In the genomic region with DNA sequence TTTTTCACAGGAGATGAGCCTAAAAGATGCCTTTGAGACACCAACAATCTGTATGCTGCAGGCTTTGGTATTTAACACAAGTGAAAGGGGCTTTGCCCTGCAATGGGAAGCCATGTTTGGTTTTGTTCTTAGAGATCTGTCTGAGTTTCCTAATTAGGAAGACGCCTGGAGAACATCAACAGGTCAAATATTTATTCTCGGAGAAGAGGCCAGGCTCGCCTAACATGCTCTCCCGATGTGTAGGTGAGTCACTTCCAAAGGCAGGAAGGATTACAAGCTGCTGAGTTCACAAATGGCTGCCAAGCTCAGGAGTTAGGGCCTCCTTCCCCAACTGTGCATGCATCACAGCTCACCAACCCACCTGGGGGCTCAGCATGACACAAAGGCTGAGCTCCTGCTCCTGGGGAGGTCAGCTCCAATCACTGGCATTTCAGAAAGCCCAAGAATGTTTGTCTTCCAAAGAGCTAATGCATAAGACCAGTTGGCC, we compare ENCODE assay signal across 8 cellular contexts.
DNase-seq lines count a peak whose midpoint lies in the region; ATAC-seq and TF ChIP-seq lines count a peak whose summit lies in the region.

No MANE protein-coding gene starts in this region.

- DNase-seq in EH (ENCODE audit: low read depth) = peak; percentile 82
- DNase-seq in RWPE1 (ENCODE audit: low spot score) = peak; percentile 44
- DNase-seq in fibroblast of lung (ENCODE audit: low read depth in 2 of 2) = peak; percentile 68 to 90
- peak; percentile 27 for DNase-seq in osteoblast (ENCODE audit: insufficient read length, low spot score, missing footprints)
- no peak for DNase-seq in sciatic nerve (ENCODE audit: low spot score)
- no peak for DNase-seq in NCI-H2029 (lab: John Stamatoyannopoulos, UW)
- no peak for DNase-seq in SW 1271 (lab: John Stamatoyannopoulos, UW)
- DNase-seq in GM10266 (ENCODE audit: extremely low spot score) = no peak

- intact Hi-C loops in sciatic nerve (cut with DNase I) = no loop called here

- peak overlapping the region; percentile 42 for H3K4me2 ChIP-seq in fibroblast of lung (ENCODE audit: extremely low read depth, insufficient read depth, low read length)
- peak overlapping the region; percentile 49 for H3K4me2 ChIP-seq in osteoblast (ENCODE audit: insufficient read depth, low read length)

- H3K4me3 ChIP-seq in fibroblast of lung (replicated peaks in 1 of 4; ENCODE audit: control extremely low read depth in 1 of 4, insufficient read depth in 1 of 4, low read depth in 3 of 4, low read length in 4 of 4) = no peak overlapping the region
- peak overlapping the region; percentile 8 for H3K4me3 ChIP-seq in osteoblast (ENCODE audit: insufficient read depth, low read length)

- POLR2A ChIA-PET in RWPE1 (lab: Yijun Ruan, JAX; ENCODE audit: low non-redundant PET) = no interaction called here

- H3K9me3 ChIP-seq in fibroblast of lung (ENCODE audit: control insufficient read depth, insufficient read depth, low read depth, low read length) (no peaks in the 10 kb centered on the region), osteoblast (ENCODE audit: low read depth, low read length) (no peaks in the 10 kb centered on the region)

- no peak for TF ChIP-seq CTCF in RWPE1 (conservative IDR thresholded peaks at IDR 0.05; ENCODE audit: low read depth)
- no peak for TF ChIP-seq CTCF in fibroblast of lung (conservative IDR thresholded peaks at IDR 0.05 in 1 of 2, IDR thresholded peaks at IDR 0.05 in 1 of 2; ENCODE audit: low read depth in 1 of 2, low read length in 2 of 2)
- TF ChIP-seq CTCF in osteoblast (IDR thresholded peaks at IDR 0.05; ENCODE audit: extremely low read depth, low read depth, low read length) = no peak
- no peak for TF ChIP-seq CTCF in GM10266 (IDR thresholded peaks at IDR 0.05; ENCODE audit: control insufficient read depth, insufficient read depth, low read depth, missing control alignments)

- ATAC-seq in sciatic nerve = no peak

- H3K36me3 ChIP-seq in fibroblast of lung (ENCODE audit: control insufficient read depth, insufficient read depth, low read length) = no peaks in the 10 kb centered on the region
- no peaks in the 10 kb centered on the region for H3K36me3 ChIP-seq in osteoblast (ENCODE audit: insufficient read depth, low read length)

- H3K79me2 ChIP-seq in fibroblast of lung (ENCODE audit: control insufficient read depth, insufficient read depth, low read length) (no peaks in the 10 kb centered on the region), osteoblast (ENCODE audit: insufficient read depth, low read length) (no peaks in the 10 kb centered on the region)

- H3K27ac ChIP-seq in RWPE1 (peak overlapping the region; percentile 59), fibroblast of lung (ENCODE audit: insufficient read depth, low read length) (peak overlapping the region; percentile 73), osteoblast (ENCODE audit: low read depth, low read length) (peak overlapping the region; percentile 94)

- CTCF ChIA-PET in RWPE1 (lab: Yijun Ruan, JAX) = no interaction called here

- H3K4me1 ChIP-seq in fibroblast of lung (ENCODE audit: control insufficient read depth, extremely low read depth, insufficient read depth, low read length) (peaks cover 38% of the 10 kb centered on the region), osteoblast (ENCODE audit: insufficient read depth, low read length) (peaks cover 53% of the 10 kb centered on the region)

- H3K27me3 ChIP-seq in fibroblast of lung (ENCODE audit: control insufficient read depth, insufficient read depth, low read length) (no peaks in the 10 kb centered on the region), osteoblast (ENCODE audit: insufficient read depth, low read length) (no peaks in the 10 kb centered on the region)

- peak overlapping the region; percentile 9 for H3K9ac ChIP-seq in fibroblast of lung (ENCODE audit: insufficient read depth, low read length)

- no peak overlapping the region for H2AFZ ChIP-seq in fibroblast of lung (ENCODE audit: low read length)
- H2AFZ ChIP-seq in osteoblast (ENCODE audit: low read length) = peak overlapping the region; percentile 23

- no peaks in the 10 kb centered on the region for H4K20me1 ChIP-seq in fibroblast of lung (ENCODE audit: control insufficient read depth, extremely low read depth, insufficient read depth, low read length)
- no peaks in the 10 kb centered on the region for H4K20me1 ChIP-seq in osteoblast (ENCODE audit: insufficient read depth, low read length)

Comparison
In these comparisons a context has a peak if more than half of its experiments do, and no peak if none do; other contexts are left out.
1. DNase-seq: peak in EH (single experiment), RWPE1 (single experiment), fibroblast of lung (2 of 2) and osteoblast (single experiment); none in sciatic nerve (single experiment), NCI-H2029 (single experiment), SW 1271 (0 of 2) and GM10266 (single experiment).
2. Peak in every context shown above with its lines, with median percentiles within 50 percentile points of each other: H3K27ac ChIP-seq.